ENCODE assay signal across 1 cellular context in the genomic region with DNA sequence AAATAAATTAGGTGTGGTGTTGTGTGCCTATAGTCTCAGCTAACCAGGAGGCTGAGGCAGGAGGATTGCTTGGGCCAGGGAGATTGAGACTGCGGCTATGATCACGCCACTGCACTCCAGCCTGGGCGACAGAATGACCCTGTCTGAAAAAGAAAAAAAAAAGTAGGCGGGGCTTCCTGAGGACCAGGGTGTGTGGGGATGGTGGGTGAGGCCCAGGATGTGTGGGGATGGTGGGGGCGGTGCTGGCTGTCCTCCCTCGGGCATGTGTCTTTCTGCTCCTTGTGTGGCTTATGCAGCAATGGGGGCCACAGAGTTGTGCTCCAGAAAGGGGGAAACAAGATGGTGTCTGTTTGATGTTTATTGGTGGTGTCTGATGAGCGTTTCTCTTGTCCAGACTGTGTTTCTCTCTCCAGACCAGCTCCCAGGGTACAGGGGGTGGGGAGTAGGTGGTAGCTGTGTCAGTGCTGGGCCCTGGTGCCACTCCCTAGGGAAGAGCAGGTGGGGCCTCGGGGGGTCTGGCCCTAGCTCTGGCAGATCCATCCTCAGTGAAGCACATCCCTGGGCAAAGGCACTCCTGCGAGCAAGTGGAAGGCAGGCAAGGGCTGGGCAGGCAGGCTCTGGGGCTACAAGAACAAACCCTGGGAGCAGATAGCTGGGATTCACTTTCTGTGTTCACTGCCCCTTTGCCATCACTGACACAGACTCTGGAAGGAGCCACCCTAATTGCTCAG.
TF ChIP-seq lines count a peak whose summit lies in the region.

No MANE protein-coding gene starts in this region.

TF ChIP-seq in HepG2, 621 proteins besides CTCF, POLR2A, EP300 and RAD21 (continued from another document):
- TF ChIP-seq ZNF138 (CRISPR knock-in tag; IDR thresholded peaks at IDR 0.05; ENCODE audit: low read depth) (no peak), KAT7 (CRISPR knock-in tag; IDR thresholded peaks at IDR 0.05; ENCODE audit: borderline replicate concordance) (no peak), ZNF569 (CRISPR knock-in tag; IDR thresholded peaks at IDR 0.05; ENCODE audit: borderline replicate concordance) (no peak), ZNF354B (CRISPR knock-in tag; IDR thresholded peaks at IDR 0.05) (no peak), FOSL2 (CRISPR knock-in tag; IDR thresholded peaks at IDR 0.05) (no peak), ZFP82 (CRISPR knock-in tag; IDR thresholded peaks at IDR 0.05; ENCODE audit: borderline replicate concordance) (no peak), IKZF5 (CRISPR knock-in tag; IDR thresholded peaks at IDR 0.05) (no peak), SMARCE1 (IDR thresholded peaks at IDR 0.05; ENCODE audit: borderline replicate concordance) (no peak), ZNF543 (CRISPR knock-in tag; IDR thresholded peaks at IDR 0.05) (peak; percentile 4; the same call in 1 of the 2 replicates), BCL3 (CRISPR knock-in tag; IDR thresholded peaks at IDR 0.05) (no peak), ZNF20 (CRISPR knock-in tag; IDR thresholded peaks at IDR 0.05) (no peak), HNF4A (CRISPR knock-in tag; IDR thresholded peaks at IDR 0.05) (0 out of 2 replicates have a peak, but pooled peaks have one; percentile 19), TAF1 (CRISPR knock-in tag; IDR thresholded peaks at IDR 0.05) (no peak)
TF ChIP-seq in HepG2: peak in this region for 42.
